29 cellular contexts compared by ENCODE assay signal in genomic region chr2:231455890-231456289, GRCh38. TPM values are rescaled to one million over a fixed set of nuclear protein-coding genes. Genes with fewer than 3 reads are reported as not detected.
A peak's percentile ranks its signal among the peaks of the same experiment; 100 is the strongest.
DNase-seq lines count a peak whose midpoint lies in the region; ATAC-seq and TF ChIP-seq lines count a peak whose summit lies in the region.
"Had no signal": no experiment of that assay in that cellular context is flagged by ENCODE, and none has a peak within 500 bp of the region (broad histone marks: within the 10 kb centered on the region; RNA-seq: fewer than 3 reads in every experiment).

No MANE protein-coding gene starts in this region.

- H3K9me3 ChIP-seq in Caco-2 (no peaks in the 10 kb centered on the region), hepatocyte (ENCODE audit: low read depth) (no peaks in the 10 kb centered on the region)
- H3K9me3 ChIP-seq: BLaER1, heart left ventricle, SJSA1, thoracic aorta, uterus had no signal

- H3K27me3 Mint-ChIP-seq in activated CD8-positive, alpha-beta T cell treated with anti-CD3 and anti-CD28 coated beads for 36 hours, result no peaks in the 10 kb centered on the region
- no peaks in the 10 kb centered on the region for H3K27me3 Mint-ChIP-seq in activated CD8-positive, alpha-beta T cell treated with anti-CD3 and anti-CD28 coated beads, Interleukin-2, amount 10 ng/mL, durations not matched to agents 7 days and 5 days (ENCODE audit: low read depth)
- H3K27me3 Mint-ChIP-seq in Caco-2 (ENCODE audit: insufficient read depth, unreplicated experiment), result no peaks in the 10 kb centered on the region
- peaks cover 6% of the 10 kb centered on the region for H3K27me3 Mint-ChIP-seq in activated naive CD8-positive, alpha-beta T cell treated with anti-CD3 and anti-CD28 coated beads for 36 hours
- no peaks in the 10 kb centered on the region for H3K27me3 Mint-ChIP-seq in mesothelial cell of epicardium (ENCODE audit: low read depth)
- H3K27me3 Mint-ChIP-seq: naive B cell; stimulated activated memory B cell treated with anti-CD40 and anti-IgM and Interleukin-4, amounts not matched to agents 10 μg/mL and 1 μg/mL and 100 μg/mL, for 72 hours had no signal

- H3K4me3 ChIP-seq in Caco-2 (ENCODE audit: low read depth, low read length) (no peak overlapping the region), hepatocyte (no peak overlapping the region)
- H3K4me3 ChIP-seq: BLaER1, dorsolateral prefrontal cortex, heart left ventricle, SJSA1, smooth muscle cell, thoracic aorta, uterus had no signal

- DNase-seq in activated CD8-positive, alpha-beta T cell treated with anti-CD3 and anti-CD28 coated beads for 36 hours, result no peak
- DNase-seq in activated CD8-positive, alpha-beta T cell treated with anti-CD3 and anti-CD28 coated beads, Interleukin-2, amount 10 ng/mL, durations not matched to agents 7 days and 5 days, result no peak
- DNase-seq in Caco-2 (no peak), mesothelial cell of epicardium (ENCODE audit: low spot score in 2 of 2, unreplicated experiment in 2 of 2) (no peak), hepatocyte (ENCODE audit: low spot score) (no peak)
- DNase-seq in activated naive CD8-positive, alpha-beta T cell treated with anti-CD3 and anti-CD28 coated beads for 36 hours, result no peak
- DNase-seq in effector CD4-positive, alpha-beta T cell, result no peak
- DNase-seq: activated effector memory CD4-positive, alpha-beta T cell treated with anti-CD3 and anti-CD28 coated beads, Interleukin-2, amount 50 U/mL, for 16 hours; anterior cingulate cortex; Calu3; caudate nucleus; DND-41; foreskin fibroblast; heart left ventricle; left colon; mesendoderm; naive B cell; NCI-H1694; NCI-H2171 treated with DMSO at 0.1 percent for 48 hours; NCI-H526; T-helper 1 cell; uterus had no signal

- H3K36me3 ChIP-seq in Caco-2 (ENCODE audit: control insufficient read depth, insufficient read depth, low read length), result peaks cover 6% of the 10 kb centered on the region
- peaks cover 7% of the 10 kb centered on the region for H3K36me3 ChIP-seq in hepatocyte (replicated peaks; ENCODE audit: insufficient read depth, low read depth)
- H3K36me3 ChIP-seq: uterus had no signal

- peaks cover 47% of the 10 kb centered on the region for H3K4me1 Mint-ChIP-seq in activated CD8-positive, alpha-beta T cell treated with anti-CD3 and anti-CD28 coated beads for 36 hours (ENCODE audit: low read depth)
- H3K4me1 Mint-ChIP-seq in activated CD8-positive, alpha-beta T cell treated with anti-CD3 and anti-CD28 coated beads, Interleukin-2, amount 10 ng/mL, durations not matched to agents 7 days and 5 days (ENCODE audit: low read depth), result peaks cover 36% of the 10 kb centered on the region
- peaks cover 12% of the 10 kb centered on the region for H3K4me1 Mint-ChIP-seq in Caco-2 (ENCODE audit: low read depth, unreplicated experiment)
- peaks cover 53% of the 10 kb centered on the region for H3K4me1 Mint-ChIP-seq in activated naive CD8-positive, alpha-beta T cell treated with anti-CD3 and anti-CD28 coated beads for 36 hours
- H3K4me1 Mint-ChIP-seq in mesothelial cell of epicardium, result peaks cover 9% of the 10 kb centered on the region

- H3K27me3 ChIP-seq in Caco-2 (replicated peaks; ENCODE audit: control insufficient read depth, insufficient read depth, low read length) (no peaks in the 10 kb centered on the region), hepatocyte (no peaks in the 10 kb centered on the region)
- H3K27me3 ChIP-seq: BLaER1, dorsolateral prefrontal cortex, heart left ventricle, SJSA1, uterus had no signal

- no peaks in the 10 kb centered on the region for H3K9me3 Mint-ChIP-seq in activated CD8-positive, alpha-beta T cell treated with anti-CD3 and anti-CD28 coated beads for 36 hours
- no peaks in the 10 kb centered on the region for H3K9me3 Mint-ChIP-seq in activated CD8-positive, alpha-beta T cell treated with anti-CD3 and anti-CD28 coated beads, Interleukin-2, amount 10 ng/mL, durations not matched to agents 7 days and 5 days (ENCODE audit: insufficient read depth)
- no peaks in the 10 kb centered on the region for H3K9me3 Mint-ChIP-seq in Caco-2 (ENCODE audit: unreplicated experiment)
- H3K9me3 Mint-ChIP-seq in activated naive CD8-positive, alpha-beta T cell treated with anti-CD3 and anti-CD28 coated beads for 36 hours, result no peaks in the 10 kb centered on the region
- H3K9me3 Mint-ChIP-seq in mesothelial cell of epicardium, result no peaks in the 10 kb centered on the region
- H3K9me3 Mint-ChIP-seq: naive B cell; stimulated activated memory B cell treated with anti-CD40 and anti-IgM and Interleukin-4, amounts not matched to agents 10 μg/mL and 1 μg/mL and 100 μg/mL, for 72 hours had no signal

- POLR2A ChIA-PET in activated CD8-positive, alpha-beta T cell treated with anti-CD3 and anti-CD28 coated beads for 36 hours (lab: Charles Lee), result interaction anchor here (1.2 to 8.9 kb wide), 6 partner anchors 9 to 254 kb away, joined by 3 to 290 read pairs (median 4); partner anchors contain the start of gene NCL
- POLR2A ChIA-PET in activated CD8-positive, alpha-beta T cell treated with anti-CD3 and anti-CD28 coated beads, Interleukin-2, amount 10 ng/mL, durations not matched to agents 7 days and 5 days (lab: Charles Lee), result interaction anchor here (5.3 kb wide), 1 partner anchor 7 kb away, joined by 62 read pairs; the partner anchor contains the start of gene NCL
- POLR2A ChIA-PET in Caco-2 (lab: Charles Lee), result no interaction called here

- no peak overlapping the region for H3K4me2 ChIP-seq in hepatocyte
- H3K4me2 ChIP-seq: BLaER1, smooth muscle cell had no signal

- CTCF ChIA-PET in activated CD8-positive, alpha-beta T cell treated with anti-CD3 and anti-CD28 coated beads for 36 hours (lab: Charles Lee), result interaction anchor here (0.8 to 2.7 kb wide), 2 partner anchors 26 to 62 kb away, joined by 3 to 7 read pairs; no protein-coding TSS in a partner anchor
- CTCF ChIA-PET in activated CD8-positive, alpha-beta T cell treated with anti-CD3 and anti-CD28 coated beads, Interleukin-2, amount 10 ng/mL, durations not matched to agents 7 days and 5 days (lab: Charles Lee), result interaction anchor here (0.8 to 1.3 kb wide), 2 partner anchors 50 to 352 kb away, joined by 3 read pairs; no protein-coding TSS in a partner anchor
- CTCF ChIA-PET in Caco-2 (lab: Charles Lee), result no interaction called here

- H3K4me3 Mint-ChIP-seq in activated CD8-positive, alpha-beta T cell treated with anti-CD3 and anti-CD28 coated beads for 36 hours, result no peak overlapping the region
- no peak overlapping the region for H3K4me3 Mint-ChIP-seq in activated CD8-positive, alpha-beta T cell treated with anti-CD3 and anti-CD28 coated beads, Interleukin-2, amount 10 ng/mL, durations not matched to agents 7 days and 5 days
- H3K4me3 Mint-ChIP-seq in Caco-2 (ENCODE audit: unreplicated experiment), result no peak overlapping the region
- no peak overlapping the region for H3K4me3 Mint-ChIP-seq in activated naive CD8-positive, alpha-beta T cell treated with anti-CD3 and anti-CD28 coated beads for 36 hours
- no peak overlapping the region for H3K4me3 Mint-ChIP-seq in mesothelial cell of epicardium
- H3K4me3 Mint-ChIP-seq: stimulated activated memory B cell treated with anti-CD40 and anti-IgM and Interleukin-4, amounts not matched to agents 10 μg/mL and 1 μg/mL and 100 μg/mL, for 72 hours had no signal

- TF ChIP-seq CTCF in activated CD8-positive, alpha-beta T cell treated with anti-CD3 and anti-CD28 coated beads for 36 hours (IDR thresholded peaks at IDR 0.05), result no peak
- TF ChIP-seq CTCF in Caco-2 (IDR thresholded peaks at IDR 0.05; ENCODE audit: insufficient read depth in 1 of 2, low read depth in 1 of 2, low read length in 1 of 2, severe bottlenecking in 1 of 2, unreplicated experiment in 1 of 2) (no peak), mesothelial cell of epicardium (IDR thresholded peaks at IDR 0.05; ENCODE audit: unreplicated experiment) (no peak), hepatocyte (IDR thresholded peaks at IDR 0.05; ENCODE audit: poor library complexity) (no peak)

- peaks cover 29% of the 10 kb centered on the region for H3K79me2 ChIP-seq in hepatocyte

- peaks cover 89% of the 10 kb centered on the region for H3K36me3 Mint-ChIP-seq in activated CD8-positive, alpha-beta T cell treated with anti-CD3 and anti-CD28 coated beads for 36 hours (ENCODE audit: low read depth)
- peaks cover 84% of the 10 kb centered on the region for H3K36me3 Mint-ChIP-seq in activated CD8-positive, alpha-beta T cell treated with anti-CD3 and anti-CD28 coated beads, Interleukin-2, amount 10 ng/mL, durations not matched to agents 7 days and 5 days (ENCODE audit: low read depth)
- H3K36me3 Mint-ChIP-seq in Caco-2 (ENCODE audit: insufficient read depth, unreplicated experiment) (peaks cover 100% of the 10 kb centered on the region), mesothelial cell of epicardium (peaks cover 45% of the 10 kb centered on the region)
- peaks cover 89% of the 10 kb centered on the region for H3K36me3 Mint-ChIP-seq in activated naive CD8-positive, alpha-beta T cell treated with anti-CD3 and anti-CD28 coated beads for 36 hours

- no peaks in the 10 kb centered on the region for H3K4me1 ChIP-seq in Caco-2
- H3K4me1 ChIP-seq in hepatocyte (ENCODE audit: insufficient read depth), result no peaks in the 10 kb centered on the region
- H3K4me1 ChIP-seq: SJSA1, uterus had no signal

- 94% methylated on average over 6 of the region's 6 CpGs for WGBS in hepatocyte (ENCODE audit: low lambda C conversion rate, missing lambda C conversion rate)

- no peak overlapping the region for H3K27ac ChIP-seq in hepatocyte
- H3K27ac ChIP-seq: BLaER1, dorsolateral prefrontal cortex, heart left ventricle, SJSA1, thoracic aorta, uterus had no signal

- no peaks in the 10 kb centered on the region for H3K9me2 ChIP-seq in hepatocyte (replicated peaks; ENCODE audit: insufficient read depth)

- peak overlapping the region; percentile 75 for H3K27ac Mint-ChIP-seq in activated CD8-positive, alpha-beta T cell treated with anti-CD3 and anti-CD28 coated beads for 36 hours
- H3K27ac Mint-ChIP-seq in activated CD8-positive, alpha-beta T cell treated with anti-CD3 and anti-CD28 coated beads, Interleukin-2, amount 10 ng/mL, durations not matched to agents 7 days and 5 days, result no peak overlapping the region
- peak overlapping the region; percentile 69 for H3K27ac Mint-ChIP-seq in Caco-2 (ENCODE audit: unreplicated experiment)
- H3K27ac Mint-ChIP-seq in activated naive CD8-positive, alpha-beta T cell treated with anti-CD3 and anti-CD28 coated beads for 36 hours, result peak overlapping the region; percentile 83
- H3K27ac Mint-ChIP-seq in mesothelial cell of epicardium, result peak overlapping the region; percentile 53
- H3K27ac Mint-ChIP-seq: stimulated activated memory B cell treated with anti-CD40 and anti-IgM and Interleukin-4, amounts not matched to agents 10 μg/mL and 1 μg/mL and 100 μg/mL, for 72 hours had no signal

- no peak for ATAC-seq in activated CD8-positive, alpha-beta T cell treated with anti-CD3 and anti-CD28 coated beads for 36 hours
- no peak for ATAC-seq in activated CD8-positive, alpha-beta T cell treated with anti-CD3 and anti-CD28 coated beads, Interleukin-2, amount 10 ng/mL, durations not matched to agents 7 days and 5 days
- no peak for ATAC-seq in GM21367 (IDR thresholded peaks at IDR 0.05; ENCODE audit: unreplicated experiment)
- ATAC-seq: left colon; stimulated activated memory B cell treated with anti-CD40 and anti-IgM and Interleukin-4, amounts not matched to agents 10 μg/mL and 1 μg/mL and 100 μg/mL, for 72 hours had no signal

- peaks cover 36% of the 10 kb centered on the region for H4K20me1 ChIP-seq in hepatocyte (ENCODE audit: insufficient read depth, poor library complexity, severe bottlenecking)

- H2AFZ ChIP-seq in hepatocyte, result no peak overlapping the region

- BruUV-seq in Caco-2 (replicated peaks; lab: Mats Ljungman, UMichigan), result no TSS peak

- intact Hi-C loops in activated CD8-positive, alpha-beta T cell treated with anti-CD3 and anti-CD28 coated beads for 36 hours (cut with micrococcal nuclease), result no loop called here
- intact Hi-C loops in Caco-2 (cut with micrococcal nuclease; ENCODE audit: unreplicated experiment), result no loop called here

RNA-seq across cellular contexts. Expression of gene NCL, which starts 8.4 kb away (rescaled TPM):
- 1,000 to 10,000 TPM; 1,312 to 1,361 TPM for total RNA-seq in activated CD8-positive, alpha-beta T cell treated with anti-CD3 and anti-CD28 coated beads for 36 hours
- 100 to 1,000 TPM; 665 to 686 TPM for total RNA-seq in activated CD8-positive, alpha-beta T cell treated with anti-CD3 and anti-CD28 coated beads, Interleukin-2, amount 10 ng/mL, durations not matched to agents 7 days and 5 days
- total RNA-seq in Caco-2 (2022), result 608 and 612 TPM in 2 replicates
- total RNA-seq in activated naive CD8-positive, alpha-beta T cell treated with anti-CD3 and anti-CD28 coated beads for 36 hours, result 1,000 to 10,000 TPM; 2,049 to 2,118 TPM
- total RNA-seq in mesothelial cell of epicardium, result 631 to 645 TPM (median 634 TPM) in 3 replicates
- 137 and 193 TPM in 2 replicates for total RNA-seq in hepatocyte
- polyA plus RNA-seq in hepatocyte, result 349 and 368 TPM in 2 replicates
